In genomic region chr10:121710207-121710606, GRCh38 we compare ENCODE assay signal across 13 cellular contexts.
DNase-seq lines count a peak whose midpoint lies in the region; ATAC-seq and TF ChIP-seq lines count a peak whose summit lies in the region.
"Had no signal": no experiment of that assay in that cellular context is flagged by ENCODE, and none has a peak within 500 bp of the region (broad histone marks: within the 10 kb centered on the region; RNA-seq: fewer than 3 reads in every experiment).

No MANE protein-coding gene starts in this region.

- H3K79me1 ChIP-seq in mesendoderm (ENCODE audit: low read length) = no peaks in the 10 kb centered on the region

- no CpG with 5 or more reads among the region's 9 CpGs for WGBS in mesendoderm (ENCODE audit: extremely low coverage, insufficient coverage, low lambda C conversion rate)

- no peak overlapping the region for H3K4me3 Mint-ChIP-seq in activated CD4-positive, alpha-beta memory T cell treated with anti-CD3 and anti-CD28 coated beads, Interleukin-2, amount 10 ng/mL, durations not matched to agents 7 days and 5 days
- H3K4me3 Mint-ChIP-seq: activated T-cell treated with anti-CD3 and anti-CD28 coated beads, Interleukin-2, amount 50 U/mL, for 72 hours had no signal

- no peak overlapping the region for H2BK120ac ChIP-seq in mesendoderm (ENCODE audit: low read depth, low read length)

- H4K8ac ChIP-seq in mesendoderm (ENCODE audit: low read depth, low read length) = no peak overlapping the region

- peaks cover 7% of the 10 kb centered on the region for H3K27me3 Mint-ChIP-seq in activated CD4-positive, alpha-beta memory T cell treated with anti-CD3 and anti-CD28 coated beads, Interleukin-2, amount 10 ng/mL, durations not matched to agents 7 days and 5 days

- H3K27me3 ChIP-seq in mesendoderm (ENCODE audit: insufficient read depth, low read length, poor library complexity) (no peaks in the 10 kb centered on the region), PC-9 (ENCODE audit: insufficient read depth, low read depth) (peaks cover 61% of the 10 kb centered on the region)
- H3K27me3 ChIP-seq: SJSA1, vagina had no signal

- no peak overlapping the region for H3K9ac ChIP-seq in mesendoderm (ENCODE audit: low read length)

- H3K18ac ChIP-seq in mesendoderm (ENCODE audit: low read length) = no peak overlapping the region

- H3K36me3 ChIP-seq in mesendoderm (ENCODE audit: control insufficient read depth, insufficient read depth, low read length) (no peaks in the 10 kb centered on the region), PC-9 (ENCODE audit: low read depth) (no peaks in the 10 kb centered on the region)
- H3K36me3 ChIP-seq: SJSA1, vagina had no signal

- H3K27ac Mint-ChIP-seq in activated CD4-positive, alpha-beta memory T cell treated with anti-CD3 and anti-CD28 coated beads, Interleukin-2, amount 10 ng/mL, durations not matched to agents 7 days and 5 days = no peak overlapping the region
- H3K27ac Mint-ChIP-seq: activated T-cell treated with anti-CD3 and anti-CD28 coated beads, Interleukin-2, amount 50 U/mL, for 72 hours; progenitor cell of endocrine pancreas had no signal

- H3K56ac ChIP-seq in mesendoderm (ENCODE audit: low read length) = no peak overlapping the region

- H3K4me1 Mint-ChIP-seq in activated CD4-positive, alpha-beta memory T cell treated with anti-CD3 and anti-CD28 coated beads, Interleukin-2, amount 10 ng/mL, durations not matched to agents 7 days and 5 days = no peaks in the 10 kb centered on the region

- H3K27ac ChIP-seq in mesendoderm (ENCODE audit: low read depth, low read length) (no peak overlapping the region), PC-9 (no peak overlapping the region)
- H3K27ac ChIP-seq: SJSA1, vagina had no signal

- H3K4me2 ChIP-seq in mesendoderm (ENCODE audit: low read length) = no peak overlapping the region
- H3K4me2 ChIP-seq in PC-9 = no peak overlapping the region

- TF ChIP-seq CTCF in fibroblast of mammary gland (conservative IDR thresholded peaks at IDR 0.05; ENCODE audit: control insufficient read depth, insufficient read depth, low read depth, low read length) = no peak
- TF ChIP-seq CTCF in PC-9 (conservative IDR thresholded peaks at IDR 0.05) = no peak

- H3K4me3 ChIP-seq in fibroblast of mammary gland (ENCODE audit: control insufficient read depth, low read depth, low read length) (no peak overlapping the region), mesendoderm (ENCODE audit: low read length) (no peak overlapping the region), PC-9 (no peak overlapping the region)
- H3K4me3 ChIP-seq: SJSA1, vagina had no signal

- H3K4ac ChIP-seq in mesendoderm (ENCODE audit: low read depth, low read length) = no peak overlapping the region

- CTCF ChIA-PET in activated CD4-positive, alpha-beta memory T cell treated with anti-CD3 and anti-CD28 coated beads, Interleukin-2, amount 10 ng/mL, durations not matched to agents 7 days and 5 days (lab: Charles Lee) = interaction anchor here (1.5 kb wide), 1 partner anchor 13 kb away, joined by 3 read pairs; no protein-coding TSS in a partner anchor
- CTCF ChIA-PET in PC-9 (lab: Charles Lee) = no interaction called here

- H2AFZ ChIP-seq in PC-9 = no peak overlapping the region

- H3K9me3 Mint-ChIP-seq in activated CD4-positive, alpha-beta memory T cell treated with anti-CD3 and anti-CD28 coated beads, Interleukin-2, amount 10 ng/mL, durations not matched to agents 7 days and 5 days = no peaks in the 10 kb centered on the region
- H3K9me3 Mint-ChIP-seq: activated T-cell treated with anti-CD3 and anti-CD28 coated beads, Interleukin-2, amount 50 U/mL, for 72 hours had no signal

- no peak overlapping the region for H2BK5ac ChIP-seq in mesendoderm (ENCODE audit: low read length)

- H3K79me2 ChIP-seq in mesendoderm (ENCODE audit: control insufficient read depth, insufficient read depth, low read length) (no peaks in the 10 kb centered on the region), PC-9 (ENCODE audit: low read depth) (no peaks in the 10 kb centered on the region)

- H4K5ac ChIP-seq in mesendoderm (ENCODE audit: low read length) = no peak overlapping the region

- H3K4me1 ChIP-seq in mesendoderm (ENCODE audit: control insufficient read depth, low read depth, low read length) = peaks cover 3% of the 10 kb centered on the region
- H3K4me1 ChIP-seq in PC-9 (replicated peaks; ENCODE audit: insufficient read depth) = no peaks in the 10 kb centered on the region
- H3K4me1 ChIP-seq: SJSA1, vagina had no signal

- intact Hi-C loops in PC-9 (cut with micrococcal nuclease; ENCODE audit: unreplicated experiment) = no loop called here

- H3K23ac ChIP-seq in mesendoderm (ENCODE audit: low read length) = no peak overlapping the region

- DNase-seq in EH (ENCODE audit: low read depth) (peak; percentile 13), RPMI7951 (ENCODE audit: low read depth) (peak; percentile 39), fibroblast of mammary gland (ENCODE audit: low read depth) (peak; percentile 33), mesendoderm (peak; percentile 40), PC-9 (no peak)
- DNase-seq in activated CD4-positive, CD25-positive, alpha-beta regulatory T cell treated with anti-CD3 and anti-CD28 coated beads, Interleukin-2, amount 50 U/mL, for 72 hours = no peak
- DNase-seq in activated CD4-positive, alpha-beta memory T cell treated with anti-CD3 and anti-CD28 coated beads, Interleukin-2, amount 10 ng/mL, durations not matched to agents 7 days and 5 days = no peak
- DNase-seq: activated CD4-positive, alpha-beta T cell treated with anti-CD3 and anti-CD28 coated beads, Interleukin-2, amount 50 U/mL, for 48 hours; activated T-cell treated with anti-CD3 and anti-CD28 coated beads, Interleukin-2, amount 50 U/mL, for 72 hours had no signal

- no peak overlapping the region for H2AK5ac ChIP-seq in mesendoderm (ENCODE audit: low read length)

- no peaks in the 10 kb centered on the region for H3F3A ChIP-seq in PC-9 (ENCODE audit: insufficient read depth, low read depth)

- ATAC-seq in HG03025 (IDR thresholded peaks at IDR 0.05; ENCODE audit: low FRiP score, unreplicated experiment) = no peak
- ATAC-seq: activated T-cell treated with anti-CD3 and anti-CD28 coated beads, Interleukin-2, amount 50 U/mL, for 72 hours had no signal

- H3K9me3 ChIP-seq in PC-9 (ENCODE audit: insufficient read depth, low read depth) = no peaks in the 10 kb centered on the region
- H3K9me3 ChIP-seq: SJSA1, vagina had no signal

- POLR2A ChIA-PET in activated CD4-positive, alpha-beta memory T cell treated with anti-CD3 and anti-CD28 coated beads, Interleukin-2, amount 10 ng/mL, durations not matched to agents 7 days and 5 days (lab: Charles Lee) = no interaction called here
- POLR2A ChIA-PET in PC-9 (lab: Charles Lee; ENCODE audit: unreplicated experiment) = no interaction called here

- H2BK15ac ChIP-seq in mesendoderm (replicated peaks; ENCODE audit: low read depth) = no peak overlapping the region

- no peaks in the 10 kb centered on the region for H4K20me1 ChIP-seq in PC-9 (ENCODE audit: insufficient read depth)

- BruUV-seq in PC-9 (replicated peaks; lab: Mats Ljungman, UMichigan) = no TSS peak

- H3K9me2 ChIP-seq in PC-9 (ENCODE audit: insufficient read depth) = no peaks in the 10 kb centered on the region

- no peaks in the 10 kb centered on the region for H3K36me3 Mint-ChIP-seq in activated CD4-positive, alpha-beta memory T cell treated with anti-CD3 and anti-CD28 coated beads, Interleukin-2, amount 10 ng/mL, durations not matched to agents 7 days and 5 days (ENCODE audit: low read depth)

Comparison
In these comparisons a context has a peak if more than half of its experiments do, and no peak if none do; other contexts are left out.
1. DNase-seq: peak in EH (single experiment), RPMI7951 (single experiment), fibroblast of mammary gland (single experiment) and mesendoderm (single experiment); none in activated CD4-positive, CD25-positive, alpha-beta regulatory T cell treated with anti-CD3 and anti-CD28 coated beads, Interleukin-2, amount 50 U/mL, for 72 hours (single experiment), activated CD4-positive, alpha-beta memory T cell treated with anti-CD3 and anti-CD28 coated beads, Interleukin-2, amount 10 ng/mL, durations not matched to agents 7 days and 5 days (single experiment) and PC-9 (0 of 2).